Comparison of ENCODE assay signal across 8 cellular contexts in genomic region chr5:55231476-55232193, GRCh38. TPM values are rescaled to one million over a fixed set of nuclear protein-coding genes. Genes with fewer than 3 reads are reported as not detected.
A peak's percentile ranks its signal among the peaks of the same experiment; 100 is the strongest.
DNase-seq lines count a peak whose midpoint lies in the region; ATAC-seq and TF ChIP-seq lines count a peak whose summit lies in the region.

No MANE protein-coding gene starts in this region.

- no peaks in the 10 kb centered on the region for H3K9me3 ChIP-seq in HUES6 (ENCODE audit: control insufficient read depth, insufficient read depth, low read depth, low read length)
- H3K9me3 ChIP-seq in stomach smooth muscle (ENCODE audit: control insufficient read depth in 2 of 2, low read length in 2 of 2): no peaks in the 10 kb centered on the region

- peaks cover 4 to 9% of the 10 kb centered on the region in 2 donors for H3K36me3 Mint-ChIP-seq in CD14-positive monocyte
- H3K36me3 Mint-ChIP-seq in activated naive CD4-positive, alpha-beta T cell treated with anti-CD3 and anti-CD28 coated beads, Interleukin-2, amount 10 ng/mL, durations not matched to agents 7 days and 5 days: no peaks in the 10 kb centered on the region

- ATAC-seq in GM18907 (IDR thresholded peaks at IDR 0.05; ENCODE audit: unreplicated experiment) (no peak), HG03025 (IDR thresholded peaks at IDR 0.05; ENCODE audit: low FRiP score, unreplicated experiment) (no peak)

- no peak overlapping the region for H3K27ac ChIP-seq in HUES6 (ENCODE audit: low read depth, low read length)
- H3K27ac ChIP-seq in stomach smooth muscle (ENCODE audit: low read length): no peak overlapping the region

- intact Hi-C loops in CD14-positive monocyte (cut with micrococcal nuclease): no loop called here

- no peak overlapping the region for H3K27ac Mint-ChIP-seq in CD14-positive monocyte
- H3K27ac Mint-ChIP-seq in activated naive CD4-positive, alpha-beta T cell treated with anti-CD3 and anti-CD28 coated beads, Interleukin-2, amount 10 ng/mL, durations not matched to agents 7 days and 5 days: peak overlapping the region; percentile 8

- H3K4me1 Mint-ChIP-seq in CD14-positive monocyte: peaks cover 34% of the 10 kb centered on the region
- peaks cover 35% of the 10 kb centered on the region for H3K4me1 Mint-ChIP-seq in activated naive CD4-positive, alpha-beta T cell treated with anti-CD3 and anti-CD28 coated beads, Interleukin-2, amount 10 ng/mL, durations not matched to agents 7 days and 5 days

- DNase-seq in CD14-positive monocyte (ENCODE audit: low spot score) (no peak), islet precursor cell (peak; percentile 79), SHP77 (lab: John Stamatoyannopoulos, UW) (no peak)
- DNase-seq in activated naive CD4-positive, alpha-beta T cell treated with anti-CD3 and anti-CD28 coated beads, Interleukin-2, amount 10 ng/mL, durations not matched to agents 7 days and 5 days: peak; percentile 32

- H3K4me3 ChIP-seq in HUES6 (ENCODE audit: low read depth, low read length): peak overlapping the region; percentile 65
- H3K4me3 ChIP-seq in stomach smooth muscle (ENCODE audit: low read length in 2 of 2): peak overlapping the region; percentile 13 to 55

- H3K9ac ChIP-seq in HUES6 (ENCODE audit: low read length) (no peak overlapping the region), stomach smooth muscle (ENCODE audit: low read length in 2 of 2) (no peak overlapping the region)

- H3K36me3 ChIP-seq in HUES6 (ENCODE audit: control insufficient read depth, insufficient read depth, low read length): no peaks in the 10 kb centered on the region
- no peaks in the 10 kb centered on the region for H3K36me3 ChIP-seq in stomach smooth muscle (ENCODE audit: control insufficient read depth in 2 of 2, insufficient read depth in 2 of 2, low read length in 2 of 2)

- TF ChIP-seq CTCF in CD14-positive monocyte (IDR thresholded peaks at IDR 0.05): no peak

- peaks cover 0 to 37% (median 18%) of the 10 kb centered on the region in 7 donors for H3K9me3 Mint-ChIP-seq in CD14-positive monocyte
- no peaks in the 10 kb centered on the region for H3K9me3 Mint-ChIP-seq in activated naive CD4-positive, alpha-beta T cell treated with anti-CD3 and anti-CD28 coated beads, Interleukin-2, amount 10 ng/mL, durations not matched to agents 7 days and 5 days

- peaks cover 92 to 100% (median 96%) of the 10 kb centered on the region in 3 donors for H3K27me3 Mint-ChIP-seq in CD14-positive monocyte (ENCODE audit: low read depth in 3 of 3)
- peaks cover 100% of the 10 kb centered on the region for H3K27me3 Mint-ChIP-seq in activated naive CD4-positive, alpha-beta T cell treated with anti-CD3 and anti-CD28 coated beads, Interleukin-2, amount 10 ng/mL, durations not matched to agents 7 days and 5 days

- H3K4me1 ChIP-seq in HUES6 (ENCODE audit: control insufficient read depth, insufficient read depth, low read length) (peaks cover 33% of the 10 kb centered on the region), stomach smooth muscle (ENCODE audit: control insufficient read depth, insufficient read depth, low read length) (peaks cover 45% of the 10 kb centered on the region)

- H3K4me3 Mint-ChIP-seq in CD14-positive monocyte: peak overlapping the region; percentile 37 to 97
- peak overlapping the region; percentile 73 for H3K4me3 Mint-ChIP-seq in activated naive CD4-positive, alpha-beta T cell treated with anti-CD3 and anti-CD28 coated beads, Interleukin-2, amount 10 ng/mL, durations not matched to agents 7 days and 5 days

- CTCF ChIA-PET in activated naive CD4-positive, alpha-beta T cell treated with anti-CD3 and anti-CD28 coated beads, Interleukin-2, amount 10 ng/mL, durations not matched to agents 7 days and 5 days (lab: Charles Lee): interaction anchor here (0.6 to 3.8 kb wide), 11 partner anchors 8 to 70 kb away, joined by 3 to 16 read pairs (median 3); partner anchors contain the start of gene CDC20B

- H3K27me3 ChIP-seq in HUES6 (ENCODE audit: control insufficient read depth, insufficient read depth, low read length) (peaks cover 97% of the 10 kb centered on the region), stomach smooth muscle (ENCODE audit: control insufficient read depth in 1 of 2, insufficient read depth in 2 of 2, low read length in 2 of 2) (peaks cover 72 to 88% of the 10 kb centered on the region in 2 donors)

RNA-seq across cellular contexts. Expression of gene CCNO, which starts 1.8 kb away (rescaled TPM):
- not detected for polyA plus RNA-seq in CD14-positive monocyte

RNA-seq across cellular contexts. Expression of gene MCIDAS, which starts 4.5 kb away (rescaled TPM):
- polyA plus RNA-seq in CD14-positive monocyte: not detected

RNA-seq across cellular contexts. Expression of gene CDC20B, which starts 58.7 kb away (rescaled TPM):
- polyA plus RNA-seq in CD14-positive monocyte: not detected

Comparison
In these comparisons a context has a peak if more than half of its experiments do, and no peak if none do; other contexts are left out.
1. DNase-seq: peak in activated naive CD4-positive, alpha-beta T cell treated with anti-CD3 and anti-CD28 coated beads, Interleukin-2, amount 10 ng/mL, durations not matched to agents 7 days and 5 days (single experiment) and islet precursor cell (single experiment); none in CD14-positive monocyte (single experiment) and SHP77 (0 of 2).